Comparison of ENCODE assay signal across 11 cellular contexts in genomic region chr21:45365608-45366241, GRCh38. TPM values are rescaled to one million over a fixed set of nuclear protein-coding genes. Genes with fewer than 3 reads are reported as not detected.
A peak's percentile ranks its signal among the peaks of the same experiment; 100 is the strongest.
DNase-seq lines count a peak whose midpoint lies in the region; ATAC-seq and TF ChIP-seq lines count a peak whose summit lies in the region.
"Had no signal": no experiment of that assay in that cellular context is flagged by ENCODE, and none has a peak within 500 bp of the region (broad histone marks: within the 10 kb centered on the region; RNA-seq: fewer than 3 reads in every experiment).

No MANE protein-coding gene starts in this region.

- POLR2A ChIA-PET in CD4-positive, alpha-beta T cell (lab: Charles Lee), result no interaction called here

- H3K27ac Mint-ChIP-seq in CD4-positive, alpha-beta T cell, result no peak overlapping the region
- H3K27ac Mint-ChIP-seq: activated naive CD4-positive, alpha-beta T cell treated with anti-CD3 and anti-CD28 coated beads for 36 hours had no signal

- no peaks in the 10 kb centered on the region for H3K36me3 Mint-ChIP-seq in CD4-positive, alpha-beta T cell (ENCODE audit: low read depth)

- 45 to 46% methylated on average over 18 to 26 of the region's 26 CpGs for WGBS in body of pancreas, 2 donors
- WGBS in upper lobe of left lung, 2 donors, result 82 to 83% methylated on average over 21 to 26 of the region's 26 CpGs

- TF ChIP-seq EP300 in upper lobe of left lung (IDR thresholded peaks at IDR 0.05), result no peak

- peak in 1 of 3 donors; percentile 58 for TF ChIP-seq POLR2A in body of pancreas (IDR thresholded peaks at IDR 0.05)
- no peak for TF ChIP-seq POLR2A in upper lobe of left lung (IDR thresholded peaks at IDR 0.05)

- no peaks in the 10 kb centered on the region for H3K36me3 ChIP-seq in body of pancreas (replicated peaks in 1 of 2; ENCODE audit: insufficient read depth in 1 of 2, low read depth in 2 of 2)
- H3K36me3 ChIP-seq in upper lobe of left lung, result no peaks in the 10 kb centered on the region

- H3K4me1 Mint-ChIP-seq in CD4-positive, alpha-beta T cell (ENCODE audit: low read depth), result peaks cover 14% of the 10 kb centered on the region

- peaks cover 43% of the 10 kb centered on the region for H3K4me1 ChIP-seq in body of pancreas
- peaks cover 9 to 18% (median 17%) of the 10 kb centered on the region in 4 donors for H3K4me1 ChIP-seq in upper lobe of left lung

- H3K4me3 ChIP-seq in body of pancreas, result no peak overlapping the region
- H3K4me3 ChIP-seq in upper lobe of left lung, result no peak overlapping the region

- no peak overlapping the region for H3K4me3 Mint-ChIP-seq in CD4-positive, alpha-beta T cell
- H3K4me3 Mint-ChIP-seq: activated naive CD4-positive, alpha-beta T cell treated with anti-CD3 and anti-CD28 coated beads for 36 hours had no signal

- TF ChIP-seq CTCF in body of pancreas (IDR thresholded peaks at IDR 0.05) (no peak), upper lobe of left lung (IDR thresholded peaks at IDR 0.05) (no peak)
- TF ChIP-seq CTCF in CD4-positive, alpha-beta T cell (IDR thresholded peaks at IDR 0.05), result no peak

- H3K27me3 Mint-ChIP-seq in CD4-positive, alpha-beta T cell, result peaks cover 6% of the 10 kb centered on the region

- ATAC-seq in body of pancreas (peak; percentile 48), upper lobe of left lung (ENCODE audit: low FRiP score in 2 of 2) (no peak)
- ATAC-seq in CD4-positive, alpha-beta T cell (ENCODE audit: poor library complexity), result no peak

- H3K9me3 Mint-ChIP-seq in CD4-positive, alpha-beta T cell, result no peaks in the 10 kb centered on the region
- H3K9me3 Mint-ChIP-seq: activated naive CD4-positive, alpha-beta T cell treated with anti-CD3 and anti-CD28 coated beads for 36 hours had no signal

- H3K27ac ChIP-seq in body of pancreas (peak overlapping the region; percentile 74 to 96 (median 94)), upper lobe of left lung (peak overlapping the region; percentile 86 to 94 (median 90))
- no peak overlapping the region for H3K27ac ChIP-seq in CD4-positive, alpha-beta T cell (ENCODE audit: low read depth, low read length)

- DNase-seq in HT1080 (ENCODE audit: low read depth) (peak; percentile 46), body of pancreas (peak; percentile 41 to 67 (median 61)), kidney glomerular epithelial cell (lab: John Stamatoyannopoulos, UW) (peak; percentile 67), upper lobe of left lung (no peak), mesenteric fat pad (ENCODE audit: low spot score) (no peak)
- no peak for DNase-seq in CD4-positive, alpha-beta T cell
- DNase-seq in activated CD4-positive, CD25-positive, alpha-beta regulatory T cell (lab: John Stamatoyannopoulos, UW), result no peak
- DNase-seq: activated naive CD4-positive, alpha-beta T cell treated with anti-CD3 and anti-CD28 coated beads for 36 hours; NCI-H2081 treated with DMSO at 0.1 percent for 48 hours; stimulated activated naive CD4-positive, alpha-beta T cell; T-helper 2 cell had no signal

- H3K27me3 ChIP-seq in body of pancreas (peaks cover 0 to 3% of the 10 kb centered on the region in 2 donors), upper lobe of left lung (no peaks in the 10 kb centered on the region)
- H3K27me3 ChIP-seq in CD4-positive, alpha-beta T cell (ENCODE audit: control insufficient read depth, insufficient read depth, low read length), result no peaks in the 10 kb centered on the region

- CTCF ChIA-PET in CD4-positive, alpha-beta T cell (lab: Charles Lee), result no interaction called here

- intact Hi-C loops in body of pancreas (cut with DNase I), result no loop called here
- intact Hi-C loops in CD4-positive, alpha-beta T cell (cut with DNase I, micrococcal nuclease), result no loop called here

- no peaks in the 10 kb centered on the region for H3K9me3 ChIP-seq in body of pancreas
- no peaks in the 10 kb centered on the region for H3K9me3 ChIP-seq in upper lobe of left lung
- H3K9me3 ChIP-seq in CD4-positive, alpha-beta T cell (ENCODE audit: control insufficient read depth, low read length), result no peaks in the 10 kb centered on the region

RNA-seq across cellular contexts. Expression of gene COL18A1, which starts 39.2 kb away (rescaled TPM):
- 4.2 TPM in 2 replicates for total RNA-seq in HT1080 (2014; rRNA removed; shearing (Covaris generic))
- polyA plus RNA-seq in HT1080 (2015; cell fraction: cytosol; rRNA removed), result 9.0 and 9.4 TPM in 2 replicates
- 36.3 and 49.1 TPM in 2 replicates for polyA plus RNA-seq in HT1080 (2015; cell fraction: nucleus; rRNA removed)
- total RNA-seq in body of pancreas (100 to 1,000 TPM; 108 to 284 TPM), upper lobe of left lung (100 to 1,000 TPM in 2 of 6 donors, 10 to 100 TPM in 4; 34.5 to 138 (median 70.5) TPM), mesenteric fat pad (79.8 TPM)
- 10 to 100 TPM; 15.2 to 16.0 TPM for total RNA-seq in CD4-positive, alpha-beta T cell

Comparison
In these comparisons a context has a peak if more than half of its experiments do, and no peak if none do; other contexts are left out.
1. DNase-seq: peak in HT1080 (single experiment), body of pancreas (4 of 4) and kidney glomerular epithelial cell (single experiment); none in upper lobe of left lung (0 of 2), mesenteric fat pad (single experiment), CD4-positive, alpha-beta T cell (0 of 10) and activated CD4-positive, CD25-positive, alpha-beta regulatory T cell (0 of 4).